In the genomic region with DNA sequence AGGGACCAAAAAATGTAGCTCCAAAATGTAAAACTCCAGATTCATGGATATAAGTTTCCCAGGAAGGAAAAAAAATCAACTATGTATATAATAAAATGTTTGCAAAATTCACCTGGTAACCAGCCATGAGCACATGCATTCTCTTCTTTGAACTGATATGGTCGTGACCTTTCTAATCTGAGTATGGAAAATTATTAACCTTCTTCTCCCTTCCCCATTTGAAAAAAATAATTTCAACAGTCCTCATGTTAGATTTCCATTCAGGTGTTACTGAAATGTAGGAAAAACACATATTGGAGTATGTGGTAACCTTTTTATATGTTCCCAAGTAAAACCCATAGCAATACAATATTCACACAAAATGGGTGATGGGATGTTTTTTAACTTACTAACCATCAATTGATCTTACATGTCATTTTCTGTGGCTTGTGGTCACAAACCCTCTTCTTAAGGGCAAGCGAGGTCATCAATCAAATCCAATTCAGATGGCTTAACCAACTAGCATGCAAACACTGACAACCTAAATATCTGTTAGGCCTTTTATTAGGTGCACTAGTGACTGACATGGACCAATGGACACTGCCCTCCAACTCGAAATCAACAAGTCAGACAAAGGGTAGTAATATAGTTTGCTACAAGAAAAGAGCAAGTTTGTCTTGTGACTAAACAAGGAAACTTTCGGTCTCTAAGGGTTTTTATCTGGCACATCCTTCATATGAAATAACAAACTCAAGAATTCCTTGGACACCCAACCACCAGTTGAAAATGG, we compare ENCODE assay signal across 2 cellular contexts.
A peak's percentile ranks its signal among the peaks of the same experiment; 100 is the strongest.
TF ChIP-seq lines count a peak whose summit lies in the region.

No MANE protein-coding gene starts in this region.

TF ChIP-seq in IMR-90, 13 proteins besides CTCF, POLR2A, EP300 and RAD21:
- TF ChIP-seq FOS (IDR thresholded peaks at IDR 0.05; ENCODE audit: low read depth, low read length) (no peak), USF2 (IDR thresholded peaks at IDR 0.05; ENCODE audit: low read depth, low read length) (no peak), NFE2L2 (IDR thresholded peaks at IDR 0.05; ENCODE audit: low read depth, low read length) (no peak), CEBPB (IDR thresholded peaks at IDR 0.05; ENCODE audit: low read depth, low read length) (no peak), MAFK (IDR thresholded peaks at IDR 0.05; ENCODE audit: low read depth, low read length) (no peak), RFX5 (IDR thresholded peaks at IDR 0.05; ENCODE audit: low read depth, low read length) (no peak), MXI1 (IDR thresholded peaks at IDR 0.05; ENCODE audit: borderline replicate concordance, low read depth, low read length) (no peak), SMC3 (IDR thresholded peaks at IDR 0.05; ENCODE audit: low read depth, low read length) (no peak), RCOR1 (IDR thresholded peaks at IDR 0.05; ENCODE audit: insufficient replicate concordance, low read length) (no peak)
- TF ChIP-seq, protein P1, sequence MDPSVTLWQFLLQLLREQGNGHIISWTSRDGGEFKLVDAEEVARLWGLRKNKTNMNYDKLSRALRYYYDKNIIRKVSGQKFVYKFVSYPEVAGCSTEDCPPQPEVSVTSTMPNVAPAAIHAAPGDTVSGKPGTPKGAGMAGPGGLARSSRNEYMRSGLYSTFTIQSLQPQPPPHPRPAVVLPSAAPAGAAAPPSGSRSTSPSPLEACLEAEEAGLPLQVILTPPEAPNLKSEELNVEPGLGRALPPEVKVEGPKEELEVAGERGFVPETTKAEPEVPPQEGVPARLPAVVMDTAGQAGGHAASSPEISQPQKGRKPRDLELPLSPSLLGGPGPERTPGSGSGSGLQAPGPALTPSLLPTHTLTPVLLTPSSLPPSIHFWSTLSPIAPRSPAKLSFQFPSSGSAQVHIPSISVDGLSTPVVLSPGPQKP (IDR thresholded peaks at IDR 0.05; ENCODE audit: borderline replicate concordance, low read depth, low read length) = no peak

TF ChIP-seq in GM12878, 131 proteins besides CTCF, POLR2A, EP300 and RAD21 (continues in another document):
- TF ChIP-seq CBX3 (IDR thresholded peaks at IDR 0.05; ENCODE audit: borderline replicate concordance, low read depth) = no peak
- TF ChIP-seq RAD51 (IDR thresholded peaks at IDR 0.05) = peak; percentile 39; the same call in 1 of the 2 replicates
- TF ChIP-seq NFYA (IDR thresholded peaks at IDR 0.05; ENCODE audit: borderline replicate concordance, low read depth, low read length) = no peak
- TF ChIP-seq PAX8 (IDR thresholded peaks at IDR 0.05) = no peak
- TF ChIP-seq, protein P2, sequence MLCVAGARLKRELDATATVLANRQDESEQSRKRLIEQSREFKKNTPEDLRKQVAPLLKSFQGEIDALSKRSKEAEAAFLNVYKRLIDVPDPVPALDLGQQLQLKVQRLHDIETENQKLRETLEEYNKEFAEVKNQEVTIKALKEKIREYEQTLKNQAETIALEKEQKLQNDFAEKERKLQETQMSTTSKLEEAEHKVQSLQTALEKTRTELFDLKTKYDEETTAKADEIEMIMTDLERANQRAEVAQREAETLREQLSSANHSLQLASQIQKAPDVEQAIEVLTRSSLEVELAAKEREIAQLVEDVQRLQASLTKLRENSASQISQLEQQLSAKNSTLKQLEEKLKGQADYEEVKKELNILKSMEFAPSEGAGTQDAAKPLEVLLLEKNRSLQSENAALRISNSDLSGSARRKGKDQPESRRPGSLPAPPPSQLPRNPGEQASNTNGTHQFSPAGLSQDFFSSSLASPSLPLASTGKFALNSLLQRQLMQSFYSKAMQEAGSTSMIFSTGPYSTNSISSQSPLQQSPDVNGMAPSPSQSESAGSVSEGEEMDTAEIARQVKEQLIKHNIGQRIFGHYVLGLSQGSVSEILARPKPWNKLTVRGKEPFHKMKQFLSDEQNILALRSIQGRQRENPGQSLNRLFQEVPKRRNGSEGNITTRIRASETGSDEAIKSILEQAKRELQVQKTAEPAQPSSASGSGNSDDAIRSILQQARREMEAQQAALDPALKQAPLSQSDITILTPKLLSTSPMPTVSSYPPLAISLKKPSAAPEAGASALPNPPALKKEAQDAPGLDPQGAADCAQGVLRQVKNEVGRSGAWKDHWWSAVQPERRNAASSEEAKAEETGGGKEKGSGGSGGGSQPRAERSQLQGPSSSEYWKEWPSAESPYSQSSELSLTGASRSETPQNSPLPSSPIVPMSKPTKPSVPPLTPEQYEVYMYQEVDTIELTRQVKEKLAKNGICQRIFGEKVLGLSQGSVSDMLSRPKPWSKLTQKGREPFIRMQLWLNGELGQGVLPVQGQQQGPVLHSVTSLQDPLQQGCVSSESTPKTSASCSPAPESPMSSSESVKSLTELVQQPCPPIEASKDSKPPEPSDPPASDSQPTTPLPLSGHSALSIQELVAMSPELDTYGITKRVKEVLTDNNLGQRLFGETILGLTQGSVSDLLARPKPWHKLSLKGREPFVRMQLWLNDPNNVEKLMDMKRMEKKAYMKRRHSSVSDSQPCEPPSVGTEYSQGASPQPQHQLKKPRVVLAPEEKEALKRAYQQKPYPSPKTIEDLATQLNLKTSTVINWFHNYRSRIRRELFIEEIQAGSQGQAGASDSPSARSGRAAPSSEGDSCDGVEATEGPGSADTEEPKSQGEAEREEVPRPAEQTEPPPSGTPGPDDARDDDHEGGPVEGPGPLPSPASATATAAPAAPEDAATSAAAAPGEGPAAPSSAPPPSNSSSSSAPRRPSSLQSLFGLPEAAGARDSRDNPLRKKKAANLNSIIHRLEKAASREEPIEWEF (IDR thresholded peaks at IDR 0.05; ENCODE audit: insufficient replicate concordance, low read depth, low read length) = peak; percentile 87
- TF ChIP-seq WRNIP1 (IDR thresholded peaks at IDR 0.05; ENCODE audit: borderline replicate concordance, low read depth, low read length) = no peak
- peak; percentile 90 for TF ChIP-seq PBX3 (IDR thresholded peaks at IDR 0.05; ENCODE audit: insufficient replicate concordance, low read depth, low read length)
- TF ChIP-seq CEBPB (IDR thresholded peaks at IDR 0.05; ENCODE audit: borderline replicate concordance in 1 of 2, low read depth in 2 of 2, low read length in 2 of 2) = no peak
- peak; percentile 87 for TF ChIP-seq MTA2 (IDR thresholded peaks at IDR 0.05; ENCODE audit: low read depth)
- TF ChIP-seq, protein P3, sequence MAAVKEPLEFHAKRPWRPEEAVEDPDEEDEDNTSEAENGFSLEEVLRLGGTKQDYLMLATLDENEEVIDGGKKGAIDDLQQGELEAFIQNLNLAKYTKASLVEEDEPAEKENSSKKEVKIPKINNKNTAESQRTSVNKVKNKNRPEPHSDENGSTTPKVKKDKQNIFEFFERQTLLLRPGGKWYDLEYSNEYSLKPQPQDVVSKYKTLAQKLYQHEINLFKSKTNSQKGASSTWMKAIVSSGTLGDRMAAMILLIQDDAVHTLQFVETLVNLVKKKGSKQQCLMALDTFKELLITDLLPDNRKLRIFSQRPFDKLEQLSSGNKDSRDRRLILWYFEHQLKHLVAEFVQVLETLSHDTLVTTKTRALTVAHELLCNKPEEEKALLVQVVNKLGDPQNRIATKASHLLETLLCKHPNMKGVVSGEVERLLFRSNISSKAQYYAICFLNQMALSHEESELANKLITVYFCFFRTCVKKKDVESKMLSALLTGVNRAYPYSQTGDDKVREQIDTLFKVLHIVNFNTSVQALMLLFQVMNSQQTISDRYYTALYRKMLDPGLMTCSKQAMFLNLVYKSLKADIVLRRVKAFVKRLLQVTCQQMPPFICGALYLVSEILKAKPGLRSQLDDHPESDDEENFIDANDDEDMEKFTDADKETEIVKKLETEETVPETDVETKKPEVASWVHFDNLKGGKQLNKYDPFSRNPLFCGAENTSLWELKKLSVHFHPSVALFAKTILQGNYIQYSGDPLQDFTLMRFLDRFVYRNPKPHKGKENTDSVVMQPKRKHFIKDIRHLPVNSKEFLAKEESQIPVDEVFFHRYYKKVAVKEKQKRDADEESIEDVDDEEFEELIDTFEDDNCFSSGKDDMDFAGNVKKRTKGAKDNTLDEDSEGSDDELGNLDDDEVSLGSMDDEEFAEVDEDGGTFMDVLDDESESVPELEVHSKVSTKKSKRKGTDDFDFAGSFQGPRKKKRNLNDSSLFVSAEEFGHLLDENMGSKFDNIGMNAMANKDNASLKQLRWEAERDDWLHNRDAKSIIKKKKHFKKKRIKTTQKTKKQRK (IDR thresholded peaks at IDR 0.05; ENCODE audit: low read depth, low read length) = no peak
- TF ChIP-seq, protein P4, sequence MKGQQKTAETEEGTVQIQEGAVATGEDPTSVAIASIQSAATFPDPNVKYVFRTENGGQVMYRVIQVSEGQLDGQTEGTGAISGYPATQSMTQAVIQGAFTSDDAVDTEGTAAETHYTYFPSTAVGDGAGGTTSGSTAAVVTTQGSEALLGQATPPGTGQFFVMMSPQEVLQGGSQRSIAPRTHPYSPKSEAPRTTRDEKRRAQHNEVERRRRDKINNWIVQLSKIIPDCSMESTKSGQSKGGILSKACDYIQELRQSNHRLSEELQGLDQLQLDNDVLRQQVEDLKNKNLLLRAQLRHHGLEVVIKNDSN (IDR thresholded peaks at IDR 0.05; ENCODE audit: borderline replicate concordance, extremely low read length, insufficient read depth, low read depth, low read length) = no peak
- TF ChIP-seq NFXL1 (IDR thresholded peaks at IDR 0.05; ENCODE audit: borderline replicate concordance) = no peak
- peak; percentile 48; the same call in 1 of the 2 replicates for TF ChIP-seq CBFB (IDR thresholded peaks at IDR 0.05; ENCODE audit: low read depth)
- no peak for TF ChIP-seq CREB1 (IDR thresholded peaks at IDR 0.05; ENCODE audit: low read depth)
- TF ChIP-seq BMI1 (IDR thresholded peaks at IDR 0.05; ENCODE audit: borderline replicate concordance) = peak; percentile 66; the same call in 1 of the 2 replicates
- TF ChIP-seq, protein P5, sequence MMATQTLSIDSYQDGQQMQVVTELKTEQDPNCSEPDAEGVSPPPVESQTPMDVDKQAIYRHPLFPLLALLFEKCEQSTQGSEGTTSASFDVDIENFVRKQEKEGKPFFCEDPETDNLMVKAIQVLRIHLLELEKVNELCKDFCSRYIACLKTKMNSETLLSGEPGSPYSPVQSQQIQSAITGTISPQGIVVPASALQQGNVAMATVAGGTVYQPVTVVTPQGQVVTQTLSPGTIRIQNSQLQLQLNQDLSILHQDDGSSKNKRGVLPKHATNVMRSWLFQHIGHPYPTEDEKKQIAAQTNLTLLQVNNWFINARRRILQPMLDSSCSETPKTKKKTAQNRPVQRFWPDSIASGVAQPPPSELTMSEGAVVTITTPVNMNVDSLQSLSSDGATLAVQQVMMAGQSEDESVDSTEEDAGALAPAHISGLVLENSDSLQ (IDR thresholded peaks at IDR 0.05) = peak; percentile 95
- peak; percentile 69 for TF ChIP-seq IKZF1 (conservative IDR thresholded peaks at IDR 0.05)
- TF ChIP-seq ATF7 (IDR thresholded peaks at IDR 0.05; ENCODE audit: low read depth) = peak; percentile 82
- TF ChIP-seq, protein P6, sequence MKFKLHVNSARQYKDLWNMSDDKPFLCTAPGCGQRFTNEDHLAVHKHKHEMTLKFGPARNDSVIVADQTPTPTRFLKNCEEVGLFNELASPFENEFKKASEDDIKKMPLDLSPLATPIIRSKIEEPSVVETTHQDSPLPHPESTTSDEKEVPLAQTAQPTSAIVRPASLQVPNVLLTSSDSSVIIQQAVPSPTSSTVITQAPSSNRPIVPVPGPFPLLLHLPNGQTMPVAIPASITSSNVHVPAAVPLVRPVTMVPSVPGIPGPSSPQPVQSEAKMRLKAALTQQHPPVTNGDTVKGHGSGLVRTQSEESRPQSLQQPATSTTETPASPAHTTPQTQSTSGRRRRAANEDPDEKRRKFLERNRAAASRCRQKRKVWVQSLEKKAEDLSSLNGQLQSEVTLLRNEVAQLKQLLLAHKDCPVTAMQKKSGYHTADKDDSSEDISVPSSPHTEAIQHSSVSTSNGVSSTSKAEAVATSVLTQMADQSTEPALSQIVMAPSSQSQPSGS (IDR thresholded peaks at IDR 0.05; ENCODE audit: low read length) = peak; percentile 57; the same call in 1 of the 2 replicates
- peak; percentile 92 for TF ChIP-seq BCL11A (IDR thresholded peaks at IDR 0.05; ENCODE audit: low read depth, low read length)
- TF ChIP-seq, protein P7, sequence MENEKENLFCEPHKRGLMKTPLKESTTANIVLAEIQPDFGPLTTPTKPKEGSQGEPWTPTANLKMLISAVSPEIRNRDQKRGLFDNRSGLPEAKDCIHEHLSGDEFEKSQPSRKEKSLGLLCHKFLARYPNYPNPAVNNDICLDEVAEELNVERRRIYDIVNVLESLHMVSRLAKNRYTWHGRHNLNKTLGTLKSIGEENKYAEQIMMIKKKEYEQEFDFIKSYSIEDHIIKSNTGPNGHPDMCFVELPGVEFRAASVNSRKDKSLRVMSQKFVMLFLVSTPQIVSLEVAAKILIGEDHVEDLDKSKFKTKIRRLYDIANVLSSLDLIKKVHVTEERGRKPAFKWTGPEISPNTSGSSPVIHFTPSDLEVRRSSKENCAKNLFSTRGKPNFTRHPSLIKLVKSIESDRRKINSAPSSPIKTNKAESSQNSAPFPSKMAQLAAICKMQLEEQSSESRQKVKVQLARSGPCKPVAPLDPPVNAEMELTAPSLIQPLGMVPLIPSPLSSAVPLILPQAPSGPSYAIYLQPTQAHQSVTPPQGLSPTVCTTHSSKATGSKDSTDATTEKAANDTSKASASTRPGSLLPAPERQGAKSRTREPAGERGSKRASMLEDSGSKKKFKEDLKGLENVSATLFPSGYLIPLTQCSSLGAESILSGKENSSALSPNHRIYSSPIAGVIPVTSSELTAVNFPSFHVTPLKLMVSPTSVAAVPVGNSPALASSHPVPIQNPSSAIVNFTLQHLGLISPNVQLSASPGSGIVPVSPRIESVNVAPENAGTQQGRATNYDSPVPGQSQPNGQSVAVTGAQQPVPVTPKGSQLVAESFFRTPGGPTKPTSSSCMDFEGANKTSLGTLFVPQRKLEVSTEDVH (IDR thresholded peaks at IDR 0.05; ENCODE audit: low read depth, partially characterized antibody) = no peak
- peak; percentile 99 for TF ChIP-seq NR2F1 (conservative IDR thresholded peaks at IDR 0.05)
- TF ChIP-seq DPF2 (IDR thresholded peaks at IDR 0.05) = peak; percentile 88
- TF ChIP-seq RUNX3 (IDR thresholded peaks at IDR 0.05; ENCODE audit: low read length) = peak; percentile 88
- peak; percentile 32 to 37; a peak in 1 of 4 replicates for TF ChIP-seq BHLHE40 (IDR thresholded peaks at IDR 0.05; ENCODE audit: borderline replicate concordance in 1 of 2, low read depth in 2 of 2, low read length in 1 of 2)
- TF ChIP-seq, protein P8, sequence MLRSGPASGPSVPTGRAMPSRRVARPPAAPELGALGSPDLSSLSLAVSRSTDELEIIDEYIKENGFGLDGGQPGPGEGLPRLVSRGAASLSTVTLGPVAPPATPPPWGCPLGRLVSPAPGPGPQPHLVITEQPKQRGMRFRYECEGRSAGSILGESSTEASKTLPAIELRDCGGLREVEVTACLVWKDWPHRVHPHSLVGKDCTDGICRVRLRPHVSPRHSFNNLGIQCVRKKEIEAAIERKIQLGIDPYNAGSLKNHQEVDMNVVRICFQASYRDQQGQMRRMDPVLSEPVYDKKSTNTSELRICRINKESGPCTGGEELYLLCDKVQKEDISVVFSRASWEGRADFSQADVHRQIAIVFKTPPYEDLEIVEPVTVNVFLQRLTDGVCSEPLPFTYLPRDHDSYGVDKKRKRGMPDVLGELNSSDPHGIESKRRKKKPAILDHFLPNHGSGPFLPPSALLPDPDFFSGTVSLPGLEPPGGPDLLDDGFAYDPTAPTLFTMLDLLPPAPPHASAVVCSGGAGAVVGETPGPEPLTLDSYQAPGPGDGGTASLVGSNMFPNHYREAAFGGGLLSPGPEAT (IDR thresholded peaks at IDR 0.05; ENCODE audit: low read depth) = peak; percentile 29; the same call in 1 of the 2 replicates
- no peak for TF ChIP-seq SP1 (IDR thresholded peaks at IDR 0.05; ENCODE audit: low read depth, low read length)
- TF ChIP-seq MEF2B (IDR thresholded peaks at IDR 0.05; ENCODE audit: partially characterized antibody, poor library complexity, severe bottlenecking) = peak; percentile 60
